Comparison of ENCODE assay signal across 20 cellular contexts in genomic region chr2:48711343-48711742, GRCh38. TPM values are rescaled to one million over a fixed set of nuclear protein-coding genes. Genes with fewer than 3 reads are reported as not detected.
"Had no signal": no experiment of that assay in that cellular context is flagged by ENCODE, and none has a peak within 500 bp of the region (broad histone marks: within the 10 kb centered on the region; RNA-seq: fewer than 3 reads in every experiment).

No MANE protein-coding gene starts in this region.

- H3K9me3 ChIP-seq: adrenal gland, heart right ventricle had no signal

- H3K36me3 Mint-ChIP-seq: activated naive CD4-positive, alpha-beta T cell treated with anti-CD3 and anti-CD28 coated beads, Interleukin-2, amount 50 U/mL, for 24 hours; T-cell had no signal

- H3K36me3 ChIP-seq: adrenal gland, heart right ventricle had no signal

- H3K4me1 ChIP-seq: adrenal gland had no signal

- H3K27ac ChIP-seq: adrenal gland, dorsolateral prefrontal cortex, heart right ventricle had no signal

- H3K9me3 Mint-ChIP-seq: activated naive CD4-positive, alpha-beta T cell treated with anti-CD3 and anti-CD28 coated beads, Interleukin-2, amount 50 U/mL, for 24 hours; T-cell had no signal

- H3K27ac Mint-ChIP-seq: activated naive CD4-positive, alpha-beta T cell treated with anti-CD3 and anti-CD28 coated beads, Interleukin-2, amount 50 U/mL, for 24 hours; T-cell had no signal

- H3K4me3 ChIP-seq: adrenal gland, dorsolateral prefrontal cortex, heart right ventricle had no signal

- H3K27me3 ChIP-seq: adrenal gland, dorsolateral prefrontal cortex, heart right ventricle had no signal

- H3K4me1 Mint-ChIP-seq: activated naive CD4-positive, alpha-beta T cell treated with anti-CD3 and anti-CD28 coated beads, Interleukin-2, amount 50 U/mL, for 24 hours had no signal

- H3K4me3 Mint-ChIP-seq: activated naive CD4-positive, alpha-beta T cell treated with anti-CD3 and anti-CD28 coated beads, Interleukin-2, amount 50 U/mL, for 24 hours; T-cell had no signal

- DNase-seq: activated CD4-positive, alpha-beta T cell treated with anti-CD3 and anti-CD28 coated beads, Interleukin-2, amount 50 U/mL, for 1 hour; activated CD4-positive, CD25-positive, alpha-beta regulatory T cell treated with anti-CD3 and anti-CD28 coated beads, Interleukin-2, amount 50 U/mL, for 72 hours; activated CD8-positive, alpha-beta memory T cell treated with anti-CD3 and anti-CD28 coated beads for 24 hours; activated CD8-positive, alpha-beta memory T cell treated with anti-CD3 and anti-CD28 coated beads, Interleukin-2, amount 50 U/mL, for 48 hours; activated gamma-delta T cell; adrenal gland; dorsolateral prefrontal cortex; heart right ventricle; kidney glomerular epithelial cell; left ventricle myocardium superior; occipital lobe; stimulated activated CD4-positive, alpha-beta T cell treated with anti-CD3 and anti-CD28 coated beads, Interleukin-12 subunit alpha, Interleukin-12 subunit beta, amount 100 ng/mL, for 4 hours; stimulated activated CD4-positive, alpha-beta T cell treated with anti-CD3 and anti-CD28 coated beads, Interleukin-1b, Interleukin-23, amount 100 ng/mL, for 48 hours; stimulated activated CD8-positive, alpha-beta memory T cell treated with anti-CD3 and anti-CD28 coated beads, Interleukin-4, amount 100 ng/mL, for 48 hours; stimulated activated naive CD4-positive, alpha-beta T cell; T-cell had no signal

- ATAC-seq: heart right ventricle, left ventricle myocardium superior, T-cell had no signal

RNA-seq across cellular contexts. Expression of gene LHCGR, which starts 44.2 kb away (rescaled TPM):
- total RNA-seq: myocyte, T-cell, ureter had no signal
- polyA plus RNA-seq: neural cell had no signal
